In the genomic region with DNA sequence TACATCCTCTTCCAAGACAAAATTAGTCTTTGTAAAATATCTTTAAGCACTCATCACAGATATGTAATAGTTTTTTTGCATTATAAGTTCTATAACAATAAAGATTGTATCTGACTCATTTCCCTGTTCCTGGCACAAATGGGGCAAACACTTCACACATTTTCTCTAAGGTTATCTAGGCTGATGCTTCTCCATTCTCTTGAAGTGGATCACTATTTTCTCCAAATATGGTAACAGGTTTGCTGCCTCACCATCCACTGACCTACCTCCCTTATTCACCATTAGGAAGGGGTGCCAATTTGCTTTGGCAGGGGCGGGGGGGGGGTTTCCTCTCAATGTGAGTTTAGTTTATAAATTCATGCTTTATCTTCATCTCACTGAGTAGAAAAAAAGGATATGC, we compare ENCODE assay signal across 29 cellular contexts.
"Had no signal": no experiment of that assay in that cellular context is flagged by ENCODE, and none has a peak within 500 bp of the region (broad histone marks: within the 10 kb centered on the region; RNA-seq: fewer than 3 reads in every experiment).

No MANE protein-coding gene starts in this region.

- ATAC-seq: gastrocnemius medialis; heart left ventricle; left lobe of liver; mucosa of descending colon; natural killer cell treated with Interleukin-12 subunit alpha and Interleukin-12 subunit beta and Interleukin-15 and Interleukin-18, amount 100 ng/mL, for 72 hours; pancreas; stimulated activated naive CD8-positive, alpha-beta T cell treated with anti-CD3 and anti-CD28 coated beads, Interleukin-15, Interleukin-2, amounts not matched to agents 100 U/mL and 50 U/mL, for 24 hours had no signal

- DNase-seq: cerebellar nuclear complex; cortex of kidney; dorsolateral prefrontal cortex; effector CD4-positive, alpha-beta T cell; esophagus squamous epithelium; foreskin fibroblast; gastrocnemius medialis; heart left ventricle; kidney; mucosa of descending colon; naive B cell; pancreas; right lobe of liver; small intestine; stimulated activated CD4-positive, alpha-beta T cell treated with anti-CD3 and anti-CD28 coated beads, Interleukin-15, amount 100 ng/mL, for 24 hours; stimulated activated CD4-positive, alpha-beta T cell treated with anti-CD3 and anti-CD28 coated beads, Interleukin-2, amount 100 ng/mL, for 48 hours; stimulated activated CD8-positive, alpha-beta memory T cell treated with anti-CD3 and anti-CD28 coated beads, Interleukin-4, amount 100 ng/mL, for 48 hours; stimulated activated naive CD8-positive, alpha-beta T cell treated with anti-CD3 and anti-CD28 coated beads, Interleukin-15, Interleukin-2, amounts not matched to agents 100 U/mL and 50 U/mL, for 24 hours; substantia nigra; testis; tibial artery had no signal

- H3K4me1 ChIP-seq: esophagus squamous epithelium, gastrocnemius medialis, heart left ventricle, pancreas, right lobe of liver, testis had no signal

- H3K79me2 ChIP-seq: hepatocyte had no signal

- H3K27ac Mint-ChIP-seq: memory B cell; naive B cell; natural killer cell treated with Interleukin-12 subunit alpha and Interleukin-12 subunit beta and Interleukin-15 and Interleukin-18, amount 100 ng/mL, for 72 hours; type B pancreatic cell had no signal

- FAIRE-seq: kidney, pancreas, small intestine had no signal

- H3K27me3 ChIP-seq: dorsolateral prefrontal cortex, esophagus squamous epithelium, gastrocnemius medialis, heart left ventricle, hepatocyte, neutrophil, pancreas, right lobe of liver, testis, tibial artery had no signal

- H3K4me3 ChIP-seq: dorsolateral prefrontal cortex, esophagus squamous epithelium, gastrocnemius medialis, heart left ventricle, hepatocyte, lung, mucosa of descending colon, pancreas, right lobe of liver, testis, tibial artery had no signal

- H3K27ac ChIP-seq: dorsolateral prefrontal cortex, esophagus squamous epithelium, gastrocnemius medialis, heart left ventricle, hepatocyte, neutrophil, pancreas, right lobe of liver, testis, tibial artery had no signal

- H3K36me3 Mint-ChIP-seq: memory B cell; naive B cell; natural killer cell treated with Interleukin-12 subunit alpha and Interleukin-12 subunit beta and Interleukin-15 and Interleukin-18, amount 100 ng/mL, for 72 hours; type B pancreatic cell had no signal

- H3K9me3 Mint-ChIP-seq: memory B cell; natural killer cell treated with Interleukin-12 subunit alpha and Interleukin-12 subunit beta and Interleukin-15 and Interleukin-18, amount 100 ng/mL, for 72 hours had no signal

- H3K4me2 ChIP-seq: hepatocyte had no signal

- H3K27me3 Mint-ChIP-seq: naive B cell; natural killer cell treated with Interleukin-12 subunit alpha and Interleukin-12 subunit beta and Interleukin-15 and Interleukin-18, amount 100 ng/mL, for 72 hours; type B pancreatic cell had no signal

- H3K4me3 Mint-ChIP-seq: memory B cell; naive B cell; natural killer cell treated with Interleukin-12 subunit alpha and Interleukin-12 subunit beta and Interleukin-15 and Interleukin-18, amount 100 ng/mL, for 72 hours; neural crest cell; type B pancreatic cell had no signal

- H2AFZ ChIP-seq: hepatocyte had no signal

- H3K9me3 ChIP-seq: esophagus squamous epithelium, gastrocnemius medialis, mucosa of descending colon, neutrophil, pancreas, right lobe of liver, testis, tibial artery had no signal

- H3K4me1 Mint-ChIP-seq: memory B cell, naive B cell had no signal

- H3K36me3 ChIP-seq: esophagus squamous epithelium, gastrocnemius medialis, heart left ventricle, neutrophil, pancreas, right lobe of liver, tibial artery had no signal
